ENCODE assay signal across 10 cellular contexts in the genomic region with DNA sequence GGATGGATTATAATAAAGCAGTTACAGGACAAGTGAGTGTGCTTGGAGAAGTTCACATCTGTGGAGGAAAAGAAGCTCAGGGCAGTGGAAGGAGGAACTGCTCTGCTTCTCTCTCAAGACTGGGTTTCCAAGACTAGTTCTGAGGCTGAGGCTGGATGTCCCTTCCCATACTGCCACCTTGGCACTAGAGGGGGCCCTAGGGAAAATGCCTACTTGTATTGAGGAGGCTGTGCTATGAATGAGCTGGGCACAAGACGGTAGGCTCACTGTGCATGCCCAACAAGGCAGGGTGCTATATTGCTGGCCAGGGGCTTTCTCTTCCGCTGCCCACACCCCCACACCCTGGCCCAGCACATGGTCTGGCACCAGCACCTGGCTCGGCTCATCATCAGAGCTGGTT.
DNase-seq lines count a peak whose midpoint lies in the region; ATAC-seq, FAIRE-seq and TF ChIP-seq lines count a peak whose summit lies in the region.
"Had no signal": no experiment of that assay in that cellular context is flagged by ENCODE, and none has a peak within 500 bp of the region (broad histone marks: within the 10 kb centered on the region; RNA-seq: fewer than 3 reads in every experiment).

No MANE protein-coding gene starts in this region.

- no peak overlapping the region for H3K9ac ChIP-seq in HepG2 (ENCODE audit: insufficient read depth, low read depth, low read length)

- H3K9me3 Mint-ChIP-seq in activated naive CD4-positive, alpha-beta T cell treated with anti-CD3 and anti-CD28 coated beads, Interleukin-2, amount 50 U/mL, for 72 hours = no peaks in the 10 kb centered on the region

- TF ChIP-seq EP300 in HepG2 (IDR thresholded peaks at IDR 0.05; ENCODE audit: low read depth in 2 of 2, low read length in 2 of 2) (no peak), HepG2 (CRISPR knock-in tag; IDR thresholded peaks at IDR 0.05; ENCODE audit: borderline replicate concordance) (no peak), stomach (IDR thresholded peaks at IDR 0.05) (no peak)

- H3K36me3 Mint-ChIP-seq in activated naive CD4-positive, alpha-beta T cell treated with anti-CD3 and anti-CD28 coated beads, Interleukin-2, amount 50 U/mL, for 72 hours = no peaks in the 10 kb centered on the region
- H3K36me3 Mint-ChIP-seq: CD4-positive, alpha-beta memory T cell had no signal

- H3K36me3 ChIP-seq in HepG2 (replicated peaks in 1 of 2; ENCODE audit: control insufficient read depth in 1 of 2, insufficient read depth in 2 of 2, low read length in 2 of 2) (no peaks in the 10 kb centered on the region), right lobe of liver (no peaks in the 10 kb centered on the region), stomach (no peaks in the 10 kb centered on the region)

- in situ Hi-C loops in HepG2 (cut with HindIII; ENCODE audit: extremely low pct_ligation_motif_present, low pct_unique_long_range_greater_than_20kb) = no loop called here

- H4K20me1 ChIP-seq in HepG2 (ENCODE audit: insufficient read depth, low read length) = no peaks in the 10 kb centered on the region

- no peak overlapping the region for H3K4me2 ChIP-seq in HepG2 (ENCODE audit: low read depth, low read length)

- peaks cover 0 to 6% of the 10 kb centered on the region in 2 experiments; a peak in 1 of 5 replicates for H3K27me3 ChIP-seq in HepG2 (ENCODE audit: control insufficient read depth in 1 of 2, insufficient read depth in 2 of 2, low read length in 2 of 2)
- H3K27me3 ChIP-seq in right lobe of liver = no peaks in the 10 kb centered on the region
- no peaks in the 10 kb centered on the region for H3K27me3 ChIP-seq in stomach

- H3K27ac ChIP-seq in HepG2 (ENCODE audit: extremely low read length, insufficient read depth, low read length) (no peak overlapping the region), right lobe of liver (no peak overlapping the region), stomach (no peak overlapping the region)

- CTCF ChIA-PET in HepG2 (lab: Yijun Ruan, JAX; ENCODE audit: low intra/inter-chr PET ratio, low total read pairs) = no interaction called here

- no peaks in the 10 kb centered on the region for H3K4me1 ChIP-seq in HepG2 (ENCODE audit: insufficient read depth, low read length)
- H3K4me1 ChIP-seq in right lobe of liver = no peaks in the 10 kb centered on the region
- H3K4me1 ChIP-seq in stomach = peaks cover 0 to 17% (median 2%) of the 10 kb centered on the region in 4 donors

- DNase-seq in HepG2 (ENCODE audit: low spot score) (peak; percentile 4), right lobe of liver (no peak), NCI-H69 (lab: John Stamatoyannopoulos, UW) (peak; percentile 3), hippocampal formation (lab: John Stamatoyannopoulos, UW) (no peak), stomach (no peak)
- no peak for DNase-seq in activated naive CD4-positive, alpha-beta T cell treated with anti-CD3 and anti-CD28 coated beads, Interleukin-2, amount 50 U/mL, for 72 hours (ENCODE audit: low spot score in 2 of 2)
- DNase-seq: CD4-positive, alpha-beta memory T cell; cerebellar nuclear complex had no signal

- POLR2A ChIA-PET in HepG2 (lab: Yijun Ruan, JAX) = no interaction called here

- BruUV-seq in HepG2 (replicated peaks; lab: Mats Ljungman, UMichigan) = no TSS peak

- ATAC-seq in HepG2 (peak; percentile 70), right lobe of liver (no peak), esophagus mucosa (peak; percentile 20), GM21528 (IDR thresholded peaks at IDR 0.05; ENCODE audit: low FRiP score, unreplicated experiment) (no peak)
- no peak for ATAC-seq in activated naive CD4-positive, alpha-beta T cell treated with anti-CD3 and anti-CD28 coated beads, Interleukin-2, amount 50 U/mL, for 72 hours

- peak; percentile 29; the same call in 1 of the 2 replicates for TF ChIP-seq CTCF in HepG2 (CRISPR knock-in tag; IDR thresholded peaks at IDR 0.05)
- no peak for TF ChIP-seq CTCF in right lobe of liver (IDR thresholded peaks at IDR 0.05)
- no peak for TF ChIP-seq CTCF in stomach (IDR thresholded peaks at IDR 0.05)

- TF ChIP-seq RAD21 in HepG2 (CRISPR knock-in tag; IDR thresholded peaks at IDR 0.05) = no peak

- 0% methylated on average over 3 of the region's 3 CpGs for WGBS in HepG2 (ENCODE audit: low lambda C conversion rate)
- WGBS in right lobe of liver (ENCODE audit: insufficient coverage, low coverage, low lambda C conversion rate, missing lambda C conversion rate) = 83% methylated on average over 2 of the region's 3 CpGs
- 63 to 93% (median 81%) methylated on average over 2 to 3 of the region's 3 CpGs for WGBS in stomach, 5 donors

- no peaks in the 10 kb centered on the region for H3K79me2 ChIP-seq in HepG2 (ENCODE audit: insufficient read depth, low read length)

- H2AFZ ChIP-seq in HepG2 (ENCODE audit: low read length) = no peak overlapping the region

- H3K9me3 ChIP-seq in HepG2 (ENCODE audit: low read length) (no peaks in the 10 kb centered on the region), right lobe of liver (no peaks in the 10 kb centered on the region), stomach (no peaks in the 10 kb centered on the region)

- TF ChIP-seq POLR2A in HepG2 (IDR thresholded peaks at IDR 0.05; ENCODE audit: insufficient read depth in 1 of 2, low read depth in 2 of 2, low read length in 2 of 2) (no peak), right lobe of liver (IDR thresholded peaks at IDR 0.05) (no peak), stomach (IDR thresholded peaks at IDR 0.05) (no peak)

- H3K4me3 ChIP-seq in HepG2 (replicated peaks in 1 of 3; ENCODE audit: insufficient read depth in 1 of 3, low read depth in 2 of 3, low read length in 3 of 3) = no peak overlapping the region
- no peak overlapping the region for H3K4me3 ChIP-seq in right lobe of liver
- no peak overlapping the region for H3K4me3 ChIP-seq in stomach

- no peak overlapping the region for H3K27ac Mint-ChIP-seq in activated naive CD4-positive, alpha-beta T cell treated with anti-CD3 and anti-CD28 coated beads, Interleukin-2, amount 50 U/mL, for 72 hours
- H3K27ac Mint-ChIP-seq: CD4-positive, alpha-beta memory T cell had no signal

- intact Hi-C loops in HepG2 (cut with micrococcal nuclease; ENCODE audit: unreplicated experiment) (no loop called here), right lobe of liver (cut with DNase I) (no loop called here), stomach (cut with DNase I; ENCODE audit: low total_unique reads) (no loop called here)

- FAIRE-seq in HepG2 (lab: Jason Lieb, UNC) = no peak

TF ChIP-seq in HepG2, 621 proteins besides CTCF, POLR2A, EP300 and RAD21:
- TF ChIP-seq STAG1 (CRISPR knock-in tag; IDR thresholded peaks at IDR 0.05) (peak; percentile 31; the same call in 1 of the 2 replicates), MXI1 (IDR thresholded peaks at IDR 0.05; ENCODE audit: borderline replicate concordance, low read depth, low read length) (no peak), ZNF7 (CRISPR knock-in tag; IDR thresholded peaks at IDR 0.05) (no peak), HNRNPUL1 (IDR thresholded peaks at IDR 0.05; ENCODE audit: low read depth, low read length) (no peak)

Comparison
In these comparisons a context has a peak if more than half of its experiments do, and no peak if none do; other contexts are left out.
1. ATAC-seq: peak in HepG2 (single experiment) and esophagus mucosa (single experiment); none in right lobe of liver (0 of 4), activated naive CD4-positive, alpha-beta T cell treated with anti-CD3 and anti-CD28 coated beads, Interleukin-2, amount 50 U/mL, for 72 hours (0 of 2) and GM21528 (single experiment).
2. DNase-seq: peak in HepG2 (single experiment) and NCI-H69 (single experiment); none in right lobe of liver (0 of 3), hippocampal formation (0 of 2), stomach (single experiment) and activated naive CD4-positive, alpha-beta T cell treated with anti-CD3 and anti-CD28 coated beads, Interleukin-2, amount 50 U/mL, for 72 hours (0 of 2).